Comparison of ENCODE assay signal across 8 cellular contexts in genomic region chr19:55579766-55580621, GRCh38. TPM values are rescaled to one million over a fixed set of nuclear protein-coding genes. Genes with fewer than 3 reads are reported as not detected.
DNase-seq lines count a peak whose midpoint lies in the region; ATAC-seq and TF ChIP-seq lines count a peak whose summit lies in the region.

No MANE protein-coding gene starts in this region.

- intact Hi-C loops in right cardiac atrium (cut with DNase I), result loop anchor here in 1 of 4 donors (5.0 kb wide), 1 partner anchor 63 kb away; no protein-coding TSS in a partner anchor
- intact Hi-C loops in sigmoid colon (cut with DNase I), result loop anchor here (2.0 kb wide), 1 partner anchor 55 kb away; no protein-coding TSS in a partner anchor

- peak; percentile 54 for DNase-seq in D341Med (ENCODE audit: low spot score)
- peak; percentile 32 to 73 (median 64) for DNase-seq in right cardiac atrium
- no peak for DNase-seq in sigmoid colon
- no peak for DNase-seq in stimulated activated CD4-positive, alpha-beta T cell treated with anti-CD3 and anti-CD28 coated beads, Interleukin-1b, Interleukin-23, amount 100 ng/mL, for 48 hours
- DNase-seq in NCI-H1436 (lab: John Stamatoyannopoulos, UW), result no peak

- H3K4me1 Mint-ChIP-seq in activated naive CD8-positive, alpha-beta T cell (ENCODE audit: low read depth), result peaks cover 18% of the 10 kb centered on the region

- no peak for TF ChIP-seq CTCF in sigmoid colon (IDR thresholded peaks at IDR 0.05)

- 10% methylated on average over 20 of the region's 20 CpGs for WGBS in right cardiac atrium
- WGBS in sigmoid colon, 2 donors, result 9 to 14% methylated on average over 20 of the region's 20 CpGs

- H3K4me3 ChIP-seq in right cardiac atrium (ENCODE audit: low read length) (peak overlapping the region; percentile 87), sigmoid colon (peak overlapping the region; percentile 71 to 90 (median 85))

- ATAC-seq in HG03045 (IDR thresholded peaks at IDR 0.05; ENCODE audit: unreplicated experiment), result peak; percentile 25
- peak; percentile 45 to 64 for ATAC-seq in right cardiac atrium
- ATAC-seq in HG03378 (IDR thresholded peaks at IDR 0.05; ENCODE audit: unreplicated experiment), result no peak

- no peak for TF ChIP-seq POLR2A in sigmoid colon (IDR thresholded peaks at IDR 0.05)

- no peaks in the 10 kb centered on the region for H3K27me3 Mint-ChIP-seq in activated naive CD8-positive, alpha-beta T cell

- H3K36me3 Mint-ChIP-seq in activated naive CD8-positive, alpha-beta T cell, result peaks cover 8% of the 10 kb centered on the region

- H3K27ac Mint-ChIP-seq in activated naive CD8-positive, alpha-beta T cell, result peak overlapping the region; percentile 96

- no peak for TF ChIP-seq EP300 in sigmoid colon (IDR thresholded peaks at IDR 0.05)

- H3K4me1 ChIP-seq in right cardiac atrium (ENCODE audit: control insufficient read depth, insufficient read depth, low read length) (peaks cover 5% of the 10 kb centered on the region), sigmoid colon (peaks cover 0 to 25% (median 18%) of the 10 kb centered on the region in 4 donors)

- H3K27me3 ChIP-seq in right cardiac atrium (ENCODE audit: control insufficient read depth, insufficient read depth), result no peaks in the 10 kb centered on the region
- no peaks in the 10 kb centered on the region for H3K27me3 ChIP-seq in sigmoid colon

- no peaks in the 10 kb centered on the region for H3K9me3 ChIP-seq in right cardiac atrium (ENCODE audit: control insufficient read depth, low read length)
- no peaks in the 10 kb centered on the region for H3K9me3 ChIP-seq in sigmoid colon

- peaks cover 0 to 25% (median 19%) of the 10 kb centered on the region in 4 donors for H3K36me3 ChIP-seq in sigmoid colon

- H3K27ac ChIP-seq in right cardiac atrium (ENCODE audit: low read length) (peak overlapping the region; percentile 65), sigmoid colon (peak overlapping the region; percentile 86 to 94 (median 90))

- H3K4me3 Mint-ChIP-seq in activated naive CD8-positive, alpha-beta T cell, result peak overlapping the region; percentile 99

- H3K9me3 Mint-ChIP-seq in activated naive CD8-positive, alpha-beta T cell (ENCODE audit: low read depth), result no peaks in the 10 kb centered on the region

RNA-seq across cellular contexts. Expression of gene ZNF579, which starts 0.7 kb away (rescaled TPM):
- 10 to 100 TPM; 12.4 to 15.5 (median 14.2) TPM for total RNA-seq in right cardiac atrium
- polyA plus RNA-seq in right cardiac atrium, result 10.2 TPM
- 1 to 10 TPM; 1.4 to 3.0 (median 2.2) TPM for total RNA-seq in sigmoid colon
- polyA plus RNA-seq in sigmoid colon, result 1 to 10 TPM in 2 of 3 donors, under 1 TPM in 1; 0.69 to 4.0 (median 1.8) TPM

RNA-seq across cellular contexts. Expression of gene FIZ1, which starts 19.3 kb away (rescaled TPM):
- total RNA-seq in right cardiac atrium (10 to 100 TPM; 17.5 to 20.0 (median 18.4) TPM), sigmoid colon (1 to 10 TPM; 3.5 to 9.6 (median 9.1) TPM)
- polyA plus RNA-seq in right cardiac atrium (16.3 TPM), sigmoid colon (1 to 10 TPM; 5.3 to 9.0 (median 7.2) TPM)

RNA-seq across cellular contexts. Expression of gene ZNF524, which starts 20.1 kb away (rescaled TPM):
- 10 to 100 TPM; 11.4 to 18.5 (median 17.5) TPM for total RNA-seq in right cardiac atrium
- 27.1 TPM for polyA plus RNA-seq in right cardiac atrium
- 10 to 100 TPM; 24.5 to 37.1 (median 31.3) TPM for total RNA-seq in sigmoid colon
- 10 to 100 TPM; 44.1 to 49.2 (median 45.5) TPM for polyA plus RNA-seq in sigmoid colon

RNA-seq across cellular contexts. Expression of gene ZNF865, which starts 25.5 kb away (rescaled TPM):
- total RNA-seq in right cardiac atrium (10 to 100 TPM; 19.4 to 20.8 (median 20.2) TPM), sigmoid colon (1 to 10 TPM; 2.3 to 8.6 (median 3.4) TPM)
- polyA plus RNA-seq in right cardiac atrium (17.2 TPM), sigmoid colon (1 to 10 TPM; 2.4 to 9.3 (median 3.0) TPM)

RNA-seq across cellular contexts. Expression of gene SBK3, which starts 34.7 kb away (rescaled TPM):
- total RNA-seq in right cardiac atrium (100 to 1,000 TPM in 2 of 4 donors, 10 to 100 TPM in 2; 80.3 to 211 (median 109) TPM), sigmoid colon (under 1 TPM in 1 of 4 donors, not detected in 3; 0.36 TPM)
- polyA plus RNA-seq in right cardiac atrium (103 TPM), sigmoid colon (under 1 TPM in 1 of 3 donors, not detected in 2; 0.23 TPM)

Comparison
In these comparisons a context has a peak if more than half of its experiments do, and no peak if none do; other contexts are left out.
1. DNase-seq: peak in D341Med (single experiment) and right cardiac atrium (3 of 3); none in sigmoid colon (single experiment), stimulated activated CD4-positive, alpha-beta T cell treated with anti-CD3 and anti-CD28 coated beads, Interleukin-1b, Interleukin-23, amount 100 ng/mL, for 48 hours (single experiment) and NCI-H1436 (single experiment).